In the genomic region with DNA sequence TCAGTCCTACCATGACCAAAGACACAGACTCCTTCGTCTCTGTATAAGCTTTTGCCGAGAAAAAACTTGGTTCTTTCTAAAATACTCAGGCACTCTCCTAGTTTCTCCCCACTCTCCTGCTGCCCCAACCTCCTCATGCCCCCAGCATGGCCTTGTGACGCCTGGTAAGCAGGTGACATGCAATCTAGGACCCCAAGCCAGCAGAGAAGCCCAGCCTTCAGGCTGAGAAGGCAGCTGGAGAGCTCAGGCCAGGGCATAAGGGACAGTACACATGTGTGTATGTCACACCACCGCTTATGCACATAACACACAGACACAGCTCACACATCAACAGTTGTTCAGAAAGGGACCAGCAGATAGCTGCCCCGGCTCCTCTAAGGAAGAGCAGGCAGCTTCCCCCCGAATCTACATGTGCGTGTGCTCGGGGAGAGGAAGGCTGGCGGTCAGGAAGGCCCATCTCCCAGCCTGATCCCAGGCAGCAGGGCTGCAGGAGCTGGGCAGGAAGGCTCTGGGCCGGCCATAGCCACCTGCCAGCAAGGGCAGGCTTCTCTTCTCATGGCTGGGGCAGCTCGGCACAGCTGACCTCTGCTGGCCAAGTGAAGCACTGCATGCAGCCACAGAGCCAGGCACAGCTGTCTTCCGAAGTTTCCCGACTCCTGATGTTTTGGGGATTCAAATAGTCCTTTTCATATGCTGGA, we compare ENCODE assay signal across 9 cellular contexts. TPM values are rescaled to one million over a fixed set of nuclear protein-coding genes. Genes with fewer than 3 reads are reported as not detected.
DNase-seq lines count a peak whose midpoint lies in the region; ATAC-seq and TF ChIP-seq lines count a peak whose summit lies in the region.
"Had no signal": no experiment of that assay in that cellular context is flagged by ENCODE, and none has a peak within 500 bp of the region (broad histone marks: within the 10 kb centered on the region; RNA-seq: fewer than 3 reads in every experiment).

No MANE protein-coding gene starts in this region.

- intact Hi-C loops in left colon (cut with DNase I, micrococcal nuclease) = loop anchor here in 1 of 2 donors (10.0 kb wide), 1 partner anchor 320 kb away; no protein-coding TSS in a partner anchor

- DNase-seq in DND-41 (peak; percentile 64), HAP-1 (ENCODE audit: low spot score in 2 of 2) (peak; percentile 44 to 78), NCI-H2107 (lab: John Stamatoyannopoulos, UW) (peak; percentile 38), left colon (peak; percentile 36 to 76)
- DNase-seq in activated CD4-positive, alpha-beta T cell treated with anti-CD3 and anti-CD28 coated beads for 1 hour = peak; percentile 45
- DNase-seq in central memory CD4-positive, alpha-beta T cell = peak; percentile 50
- peak; percentile 49 to 61 for DNase-seq in stimulated activated CD4-positive, alpha-beta T cell treated with anti-CD3 and anti-CD28 coated beads, Interleukin-4, amount 100 ng/mL, for 4 hours

- ATAC-seq in DND-41 (ENCODE audit: insufficient read depth, low read depth) (peak; percentile 80), left colon (peak; percentile 83), HG03439 (IDR thresholded peaks at IDR 0.05; ENCODE audit: unreplicated experiment) (no peak)

- no peak overlapping the region for H3K9ac ChIP-seq in DND-41 (ENCODE audit: low read depth, low read length)

- no peaks in the 10 kb centered on the region for H3K27me3 ChIP-seq in DND-41 (ENCODE audit: insufficient read depth, low read length, poor library complexity)
- no peaks in the 10 kb centered on the region for H3K27me3 ChIP-seq in HAP-1 (ENCODE audit: low read depth)

- H3K4me1 ChIP-seq in DND-41 (ENCODE audit: insufficient read depth, low read length) (no peaks in the 10 kb centered on the region), HAP-1 (no peaks in the 10 kb centered on the region)

- H2AFZ ChIP-seq in DND-41 (ENCODE audit: low read depth, low read length) = no peak overlapping the region

- H4K20me1 ChIP-seq in DND-41 (ENCODE audit: insufficient read depth, low read length) = peaks cover 54% of the 10 kb centered on the region

- in situ Hi-C loops in HAP-1 (cut with MboI; ENCODE audit: low sequenced_read_pairs) = no loop called here

- no peaks in the 10 kb centered on the region for H3K9me3 ChIP-seq in DND-41 (ENCODE audit: insufficient read depth, low read length, severe bottlenecking)
- H3K9me3 ChIP-seq in HAP-1 = no peaks in the 10 kb centered on the region

- peak; percentile 93 for TF ChIP-seq CTCF in DND-41 (IDR thresholded peaks at IDR 0.05; ENCODE audit: borderline replicate concordance, extremely low read depth, low read length, poor library complexity, severe bottlenecking)

- no peaks in the 10 kb centered on the region for H3K79me2 ChIP-seq in DND-41 (ENCODE audit: insufficient read depth, low read length)

- H3K36me3 ChIP-seq in DND-41 (ENCODE audit: insufficient read depth, low read length) (peaks cover 62% of the 10 kb centered on the region), HAP-1 (replicated peaks) (peaks cover 62% of the 10 kb centered on the region)

- no peak overlapping the region for H3K27ac ChIP-seq in DND-41 (ENCODE audit: low read length)

- H3K4me2 ChIP-seq in DND-41 (ENCODE audit: insufficient read depth, low read length) = no peak overlapping the region

- no peak overlapping the region for H3K4me3 ChIP-seq in DND-41 (ENCODE audit: low read depth in 1 of 2, low read length in 2 of 2)
- no peak overlapping the region for H3K4me3 ChIP-seq in HAP-1

RNA-seq across cellular contexts. Expression of a gene that starts 8.5 kb away (rescaled TPM):
- total RNA-seq in left colon = 10 to 100 TPM; 36.5 to 59.2 TPM

RNA-seq across cellular contexts. Expression of a gene that starts 16.8 kb away (rescaled TPM):
- total RNA-seq in left colon = 10 to 100 TPM; 90.4 to 96.2 TPM

RNA-seq across cellular contexts. Expression of a gene that starts 24.1 kb away (rescaled TPM):
- total RNA-seq in left colon = under 1 TPM in 1 of 2 donors, not detected in 1; 0.06 TPM
- total RNA-seq: activated CD8-positive, alpha-beta memory T cell treated with anti-CD3 and anti-CD28 coated beads for 36 hours had no signal

RNA-seq across cellular contexts. Expression of a gene that starts 41.2 kb away (rescaled TPM):
- total RNA-seq in left colon = 100 to 1,000 TPM; 174 to 221 TPM
